ENCODE assay signal across 8 cellular contexts in genomic region chr1:22275626-22276395, GRCh38.
DNase-seq lines count a peak whose midpoint lies in the region; ATAC-seq and TF ChIP-seq lines count a peak whose summit lies in the region.

No MANE protein-coding gene starts in this region.

- no peak overlapping the region for H3K4me3 ChIP-seq in HFF-Myc (replicated peaks; ENCODE audit: low read depth, low read length)
- H3K4me3 ChIP-seq in heart right ventricle, result no peak overlapping the region
- H3K4me3 ChIP-seq in effector memory CD4-positive, alpha-beta T cell (ENCODE audit: insufficient read depth, low read depth, low read length, poor library complexity, severe bottlenecking), result no peak overlapping the region

- DNase-seq in CD4-positive, alpha-beta T cell, result peak in 8 of 10 experiments; percentile 6 to 38 (median 13)
- DNase-seq in HFF-Myc (ENCODE audit: extremely low read depth, low read depth) (peak; percentile 12), RKO (ENCODE audit: low spot score) (peak; percentile 8), heart right ventricle (peak; percentile 9 to 42), renal cortical epithelial cell (ENCODE audit: low read depth) (peak; percentile 12)
- DNase-seq in activated naive CD4-positive, alpha-beta T cell treated with anti-CD3 and anti-CD28 coated beads, Interleukin-2, amount 10 ng/mL, durations not matched to agents 7 days and 5 days, result peak; percentile 61
- no peak for DNase-seq in effector memory CD4-positive, alpha-beta T cell

- no peaks in the 10 kb centered on the region for H3K27me3 ChIP-seq in CD4-positive, alpha-beta T cell (ENCODE audit: control insufficient read depth, insufficient read depth, low read length)
- H3K27me3 ChIP-seq in heart right ventricle, result peaks cover 0 to 39% (median 30%) of the 10 kb centered on the region in 7 donors
- H3K27me3 ChIP-seq in effector memory CD4-positive, alpha-beta T cell (replicated peaks; ENCODE audit: control insufficient read depth, insufficient read depth, low read length, poor library complexity, severe bottlenecking), result no peaks in the 10 kb centered on the region

- no peaks in the 10 kb centered on the region for H3K4me1 ChIP-seq in heart right ventricle
- H3K4me1 ChIP-seq in effector memory CD4-positive, alpha-beta T cell (ENCODE audit: control insufficient read depth, insufficient read depth, low read length, poor library complexity, severe bottlenecking), result no peaks in the 10 kb centered on the region

- no peaks in the 10 kb centered on the region for H3K36me3 Mint-ChIP-seq in CD4-positive, alpha-beta T cell (ENCODE audit: low read depth)
- no peaks in the 10 kb centered on the region for H3K36me3 Mint-ChIP-seq in activated naive CD4-positive, alpha-beta T cell treated with anti-CD3 and anti-CD28 coated beads, Interleukin-2, amount 10 ng/mL, durations not matched to agents 7 days and 5 days

- CTCF ChIA-PET in CD4-positive, alpha-beta T cell (lab: Charles Lee), result no interaction called here
- CTCF ChIA-PET in activated naive CD4-positive, alpha-beta T cell treated with anti-CD3 and anti-CD28 coated beads, Interleukin-2, amount 10 ng/mL, durations not matched to agents 7 days and 5 days (lab: Charles Lee), result interaction anchor here (1.0 to 1.7 kb wide), 8 partner anchors 8 to 145 kb away, joined by 3 to 5 read pairs (median 3); no protein-coding TSS in a partner anchor

- no peak overlapping the region for H3K4me3 Mint-ChIP-seq in CD4-positive, alpha-beta T cell
- H3K4me3 Mint-ChIP-seq in activated naive CD4-positive, alpha-beta T cell treated with anti-CD3 and anti-CD28 coated beads, Interleukin-2, amount 10 ng/mL, durations not matched to agents 7 days and 5 days, result no peak overlapping the region

- intact Hi-C loops in CD4-positive, alpha-beta T cell (cut with DNase I, micrococcal nuclease), result loop anchor here in 1 of 2 experiments (10.0 kb wide), 1 partner anchor 141 kb away; no protein-coding TSS in a partner anchor
- intact Hi-C loops in heart right ventricle (cut with DNase I), result loop anchor here in 8 of 10 donors (2.0 to 10.0 kb wide), 5 partner anchors 141 to 171 kb away; no protein-coding TSS in a partner anchor

- H3K27me3 Mint-ChIP-seq in CD4-positive, alpha-beta T cell, result peaks cover 23% of the 10 kb centered on the region
- H3K27me3 Mint-ChIP-seq in activated naive CD4-positive, alpha-beta T cell treated with anti-CD3 and anti-CD28 coated beads, Interleukin-2, amount 10 ng/mL, durations not matched to agents 7 days and 5 days, result peaks cover 50% of the 10 kb centered on the region

- H3K27ac ChIP-seq in CD4-positive, alpha-beta T cell (ENCODE audit: low read depth, low read length), result no peak overlapping the region
- no peak overlapping the region for H3K27ac ChIP-seq in heart right ventricle
- H3K27ac ChIP-seq in effector memory CD4-positive, alpha-beta T cell (ENCODE audit: insufficient read depth, low read length, poor library complexity, severe bottlenecking), result no peak overlapping the region

- WGBS in heart right ventricle, 2 donors, result 35 to 36% methylated on average over 16 of the region's 16 CpGs

- H3K27ac Mint-ChIP-seq in CD4-positive, alpha-beta T cell, result no peak overlapping the region
- H3K27ac Mint-ChIP-seq in activated naive CD4-positive, alpha-beta T cell treated with anti-CD3 and anti-CD28 coated beads, Interleukin-2, amount 10 ng/mL, durations not matched to agents 7 days and 5 days, result no peak overlapping the region

- H3K4me1 Mint-ChIP-seq in CD4-positive, alpha-beta T cell (ENCODE audit: low read depth), result no peaks in the 10 kb centered on the region
- no peaks in the 10 kb centered on the region for H3K4me1 Mint-ChIP-seq in activated naive CD4-positive, alpha-beta T cell treated with anti-CD3 and anti-CD28 coated beads, Interleukin-2, amount 10 ng/mL, durations not matched to agents 7 days and 5 days

- no peaks in the 10 kb centered on the region for H3K9me3 ChIP-seq in CD4-positive, alpha-beta T cell (ENCODE audit: control insufficient read depth, low read length)
- H3K9me3 ChIP-seq in heart right ventricle, result peaks cover 0 to 12% (median 0%) of the 10 kb centered on the region in 11 donors
- H3K9me3 ChIP-seq in effector memory CD4-positive, alpha-beta T cell (ENCODE audit: control insufficient read depth, low read length), result no peaks in the 10 kb centered on the region

- peak; percentile 29 for TF ChIP-seq CTCF in CD4-positive, alpha-beta T cell (IDR thresholded peaks at IDR 0.05)
- peak; percentile 86 for TF ChIP-seq CTCF in HFF-Myc (IDR thresholded peaks at IDR 0.05; ENCODE audit: low read depth, low read length, missing control alignments)
- TF ChIP-seq CTCF in heart right ventricle (IDR thresholded peaks at IDR 0.05), result peak; percentile 38 to 84 (median 73)

- POLR2A ChIA-PET in CD4-positive, alpha-beta T cell (lab: Charles Lee), result no interaction called here

- no peaks in the 10 kb centered on the region for H3K36me3 ChIP-seq in heart right ventricle
- no peaks in the 10 kb centered on the region for H3K36me3 ChIP-seq in effector memory CD4-positive, alpha-beta T cell (ENCODE audit: control insufficient read depth, insufficient read depth, low read length)

- peak; percentile 41 for ATAC-seq in CD4-positive, alpha-beta T cell (ENCODE audit: poor library complexity)
- ATAC-seq in heart right ventricle, result peak in 5 of 8 donors; percentile 52 to 82 (median 67)
- ATAC-seq in GM21723 (IDR thresholded peaks at IDR 0.05; ENCODE audit: unreplicated experiment), result no peak

- peaks cover 3% of the 10 kb centered on the region for H3K9me3 Mint-ChIP-seq in CD4-positive, alpha-beta T cell
- no peaks in the 10 kb centered on the region for H3K9me3 Mint-ChIP-seq in activated naive CD4-positive, alpha-beta T cell treated with anti-CD3 and anti-CD28 coated beads, Interleukin-2, amount 10 ng/mL, durations not matched to agents 7 days and 5 days

Comparison
In these comparisons a context has a peak if more than half of its experiments do, and no peak if none do; other contexts are left out.
1. DNase-seq: peak in CD4-positive, alpha-beta T cell (8 of 10), HFF-Myc (single experiment), RKO (single experiment), activated naive CD4-positive, alpha-beta T cell treated with anti-CD3 and anti-CD28 coated beads, Interleukin-2, amount 10 ng/mL, durations not matched to agents 7 days and 5 days (single experiment), heart right ventricle (2 of 2) and renal cortical epithelial cell (single experiment); none in effector memory CD4-positive, alpha-beta T cell (0 of 3).
2. CTCF ChIP-seq: peak in every context shown above with its lines; median percentile 86 in HFF-Myc; 73 in heart right ventricle; 29 in CD4-positive, alpha-beta T cell.